Comparison of ENCODE assay signal across 8 cellular contexts in the genomic region with DNA sequence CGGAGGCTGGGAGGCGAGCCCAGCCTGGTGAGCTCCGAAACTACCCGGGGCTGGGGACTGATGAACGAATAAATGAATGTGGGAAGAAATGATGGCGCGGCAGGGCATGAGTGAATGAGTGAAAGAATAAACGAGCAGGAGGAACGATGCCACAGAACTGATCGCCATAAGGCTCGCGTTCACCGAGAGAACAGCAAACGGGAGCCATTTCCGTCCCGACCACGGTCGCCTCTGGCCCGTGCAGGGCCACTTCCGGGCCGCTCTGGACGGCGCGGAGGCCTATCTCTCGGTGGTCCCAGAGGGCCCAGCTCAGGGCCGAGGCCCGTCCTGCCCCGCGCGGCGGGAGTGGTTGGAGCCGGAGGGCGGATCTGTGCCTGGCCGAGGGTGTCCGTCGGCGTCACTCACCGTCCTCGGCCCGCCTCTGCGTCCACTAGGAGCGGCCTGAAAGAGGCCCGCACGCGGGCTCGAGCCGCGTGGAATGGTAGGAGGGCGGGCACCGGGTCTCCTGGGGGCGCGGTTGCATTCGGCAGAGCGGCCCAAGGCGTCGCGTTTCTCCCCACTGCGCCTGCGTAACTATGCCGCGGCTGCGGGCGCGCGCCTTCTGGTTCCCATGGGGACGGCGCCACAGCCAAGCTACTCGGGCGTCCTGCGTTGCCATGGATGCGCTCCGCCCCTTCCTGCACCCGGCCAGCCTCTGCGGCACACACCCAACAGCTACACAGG. TPM values are rescaled to one million over a fixed set of nuclear protein-coding genes. Genes with fewer than 3 reads are reported as not detected.
A peak's percentile ranks its signal among the peaks of the same experiment; 100 is the strongest.
DNase-seq lines count a peak whose midpoint lies in the region; ATAC-seq and TF ChIP-seq lines count a peak whose summit lies in the region.

A gene (minus strand): TSS at position 480 of the 723 bp plus-strand sequence. CDS start 5,116 bp downstream, outside the sequence.

- no peaks in the 10 kb centered on the region for H3K9me3 ChIP-seq in spleen

- WGBS in spleen, 5 donors: 0 to 1% (median 0%) methylated on average over 21 to 74 of the region's 74 CpGs

- peaks cover 7 to 41% (median 31%) of the 10 kb centered on the region in 6 donors for H3K4me1 ChIP-seq in spleen

- peaks cover 0 to 4% (median 0%) of the 10 kb centered on the region in 7 donors for H3K27me3 ChIP-seq in spleen (replicated peaks in 1 of 7)

- TF ChIP-seq POLR2A in spleen (IDR thresholded peaks at IDR 0.05): peak in 1 of 3 donors; percentile 13

- peaks cover 0 to under 1% (median 0%) of the 10 kb centered on the region in 6 donors for H3K36me3 ChIP-seq in spleen

- H3K4me3 ChIP-seq in WI38 (ENCODE audit: low read depth, low read length) (peak within 1 kb of the TSS; percentile 67), cardiac fibroblast (replicated peaks in 1 of 2; ENCODE audit: low read depth in 2 of 2, low read length in 2 of 2) (peak within 1 kb of the TSS; percentile 62 to 63), spleen (peak within 1 kb of the TSS; percentile 60 to 95 (median 84))

- DNase-seq in AG08395 (ENCODE audit: low spot score) (peak; percentile 99), NCI-H2227 (lab: John Stamatoyannopoulos, UW; ENCODE audit: unreplicated experiment) (peak; percentile 100), cardiac fibroblast (ENCODE audit: low read depth in 2 of 2) (peak; percentile 98), iris pigment epithelial cell (ENCODE audit: low read depth) (peak; percentile 95), spleen (peak; percentile 100)

- peak within 1 kb of the TSS; percentile 88 to 96 (median 92) for H3K27ac ChIP-seq in spleen

- TF ChIP-seq CTCF in WI38 (IDR thresholded peaks at IDR 0.05; ENCODE audit: low read depth, low read length): no peak
- no peak for TF ChIP-seq CTCF in cardiac fibroblast (IDR thresholded peaks at IDR 0.05; ENCODE audit: low read depth, low read length)
- peak in 4 of 11 experiments; percentile 17 to 42 (median 34) for TF ChIP-seq CTCF in spleen (IDR thresholded peaks at IDR 0.05 in 8 of 11, conservative IDR thresholded peaks at IDR 0.05 in 3 of 11)

- peak; percentile 82 for ATAC-seq in GM18909 (IDR thresholded peaks at IDR 0.05; ENCODE audit: poor library complexity, unreplicated experiment)
- ATAC-seq in HG03159 (IDR thresholded peaks at IDR 0.05; ENCODE audit: unreplicated experiment): peak; percentile 86

- intact Hi-C loops in spleen (cut with DNase I; ENCODE audit: low total_unique reads): no loop called here

RNA-seq across cellular contexts. Expression of the gene that starts here (rescaled TPM):
- total RNA-seq in spleen: 1 to 10 TPM in 5 of 7 donors, under 1 TPM in 2; 0.44 to 3.0 (median 1.3) TPM
- under 1 TPM; 0.59 to 0.74 (median 0.61) TPM for polyA plus RNA-seq in spleen

Comparison
In these comparisons a context has a peak if more than half of its experiments do, and no peak if none do; other contexts are left out.
1. Peak in every context shown above with its lines: DNase-seq, ATAC-seq, H3K4me3 ChIP-seq and H3K27ac ChIP-seq.